In the genomic region with DNA sequence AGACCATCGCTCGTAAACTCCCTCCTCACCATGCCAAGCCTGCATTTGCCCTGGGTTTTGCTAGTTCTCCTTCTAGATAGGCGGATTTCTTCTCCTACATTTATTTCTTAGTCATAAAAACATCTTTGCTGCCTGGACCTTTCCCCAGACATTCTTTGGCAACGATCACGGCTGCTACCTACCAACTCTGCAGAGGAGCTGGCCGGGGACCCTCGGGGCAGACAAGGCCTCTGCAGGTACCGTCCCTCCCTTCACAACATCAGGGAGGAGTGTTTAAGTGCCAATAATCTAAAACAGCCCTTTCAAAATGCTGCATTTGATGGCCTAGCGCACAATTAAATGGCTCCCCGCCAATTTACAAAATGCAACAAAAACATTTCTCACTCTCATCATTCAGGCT, we compare ENCODE assay signal across 20 cellular contexts. TPM values are rescaled to one million over a fixed set of nuclear protein-coding genes. Genes with fewer than 3 reads are reported as not detected.
DNase-seq lines count a peak whose midpoint lies in the region; ATAC-seq and TF ChIP-seq lines count a peak whose summit lies in the region.
"Had no signal": no experiment of that assay in that cellular context is flagged by ENCODE, and none has a peak within 500 bp of the region (broad histone marks: within the 10 kb centered on the region; RNA-seq: fewer than 3 reads in every experiment).

No MANE protein-coding gene starts in this region.

- POLR2A ChIA-PET in CD8-positive, alpha-beta T cell (lab: Charles Lee), result no interaction called here
- POLR2A ChIA-PET in naive thymus-derived CD4-positive, alpha-beta T cell (lab: Charles Lee), result interaction anchor here (0.5 to 1.5 kb wide), 2 partner anchors 18 to 19 kb away, joined by 3 read pairs; no protein-coding TSS in a partner anchor

- TF ChIP-seq CTCF in BE2C (IDR thresholded peaks at IDR 0.05; ENCODE audit: low read depth, low read length) (no peak), body of pancreas (IDR thresholded peaks at IDR 0.05) (no peak)
- no peak for TF ChIP-seq CTCF in CD8-positive, alpha-beta T cell (IDR thresholded peaks at IDR 0.05)

- no peaks in the 10 kb centered on the region for H3K27me3 ChIP-seq in BE2C
- H3K27me3 ChIP-seq in CD8-positive, alpha-beta T cell (ENCODE audit: insufficient read depth, low read length), result no peaks in the 10 kb centered on the region
- H3K27me3 ChIP-seq in naive thymus-derived CD4-positive, alpha-beta T cell (ENCODE audit: control insufficient read depth in 2 of 2, insufficient read depth in 2 of 2, low read length in 2 of 2), result no peaks in the 10 kb centered on the region
- H3K27me3 ChIP-seq in body of pancreas, result no peaks in the 10 kb centered on the region

- intact Hi-C loops in CD8-positive, alpha-beta T cell (cut with DNase I, micrococcal nuclease), result no loop called here
- intact Hi-C loops in naive thymus-derived CD4-positive, alpha-beta T cell (cut with micrococcal nuclease), result no loop called here
- intact Hi-C loops in body of pancreas (cut with DNase I), result no loop called here

- peak overlapping the region; percentile 4 for H3K27ac Mint-ChIP-seq in CD8-positive, alpha-beta T cell
- H3K27ac Mint-ChIP-seq in activated T-helper 17 cell treated with anti-CD3 and anti-CD28 coated beads, Interleukin-2, amount 50 U/mL, for 72 hours, result peak overlapping the region; percentile 11
- H3K27ac Mint-ChIP-seq in naive thymus-derived CD4-positive, alpha-beta T cell, result peak overlapping the region in 7 of 9 donors; percentile 17 to 69 (median 41)

- no peak for TF ChIP-seq POLR2A in body of pancreas (IDR thresholded peaks at IDR 0.05)

- H3K4me1 ChIP-seq in BE2C (no peaks in the 10 kb centered on the region), body of pancreas (peaks cover 19% of the 10 kb centered on the region)
- peaks cover 24% of the 10 kb centered on the region for H3K4me1 ChIP-seq in CD8-positive, alpha-beta T cell (ENCODE audit: insufficient read depth, low read length)
- H3K4me1 ChIP-seq in naive thymus-derived CD4-positive, alpha-beta T cell (ENCODE audit: control insufficient read depth in 2 of 2, insufficient read depth in 2 of 2, low read length in 2 of 2), result peaks cover 12 to 18% of the 10 kb centered on the region in 2 donors

- H3K9me3 ChIP-seq in BE2C (no peaks in the 10 kb centered on the region), body of pancreas (no peaks in the 10 kb centered on the region)
- no peaks in the 10 kb centered on the region for H3K9me3 ChIP-seq in CD8-positive, alpha-beta T cell (ENCODE audit: low read length)
- H3K9me3 ChIP-seq in naive thymus-derived CD4-positive, alpha-beta T cell (ENCODE audit: control insufficient read depth in 2 of 3, low read length in 3 of 3), result no peaks in the 10 kb centered on the region

- H3K27ac ChIP-seq in CD8-positive, alpha-beta T cell (ENCODE audit: low read depth, low read length), result no peak overlapping the region
- H3K27ac ChIP-seq in naive thymus-derived CD4-positive, alpha-beta T cell (ENCODE audit: low read depth, low read length), result no peak overlapping the region
- H3K27ac ChIP-seq in body of pancreas, result no peak overlapping the region
- H3K27ac ChIP-seq: epithelial cell of prostate had no signal

- no peaks in the 10 kb centered on the region for H3K9me3 Mint-ChIP-seq in CD8-positive, alpha-beta T cell
- no peaks in the 10 kb centered on the region for H3K9me3 Mint-ChIP-seq in activated T-helper 17 cell treated with anti-CD3 and anti-CD28 coated beads, Interleukin-2, amount 50 U/mL, for 72 hours
- peaks cover 0 to 4% (median 0%) of the 10 kb centered on the region in 11 donors for H3K9me3 Mint-ChIP-seq in naive thymus-derived CD4-positive, alpha-beta T cell

- H3K36me3 Mint-ChIP-seq in CD8-positive, alpha-beta T cell, result peaks cover 79% of the 10 kb centered on the region
- peaks cover 99% of the 10 kb centered on the region for H3K36me3 Mint-ChIP-seq in activated T-helper 17 cell treated with anti-CD3 and anti-CD28 coated beads, Interleukin-2, amount 50 U/mL, for 72 hours (ENCODE audit: low read depth)
- H3K36me3 Mint-ChIP-seq in naive thymus-derived CD4-positive, alpha-beta T cell, result peaks cover 9 to 46% (median 16%) of the 10 kb centered on the region in 5 donors

- H3K4me3 ChIP-seq in BE2C (ENCODE audit: low read depth, low read length), result no peak overlapping the region
- no peak overlapping the region for H3K4me3 ChIP-seq in CD8-positive, alpha-beta T cell (ENCODE audit: low read depth, low read length)
- H3K4me3 ChIP-seq in naive thymus-derived CD4-positive, alpha-beta T cell (ENCODE audit: low read length), result no peak overlapping the region
- no peak overlapping the region for H3K4me3 ChIP-seq in body of pancreas

- H3K27me3 Mint-ChIP-seq in CD8-positive, alpha-beta T cell (ENCODE audit: low read depth), result no peaks in the 10 kb centered on the region
- H3K27me3 Mint-ChIP-seq in activated T-helper 17 cell treated with anti-CD3 and anti-CD28 coated beads, Interleukin-2, amount 50 U/mL, for 72 hours, result no peaks in the 10 kb centered on the region
- no peaks in the 10 kb centered on the region for H3K27me3 Mint-ChIP-seq in naive thymus-derived CD4-positive, alpha-beta T cell

- H3K4me3 Mint-ChIP-seq in CD8-positive, alpha-beta T cell, result no peak overlapping the region
- no peak overlapping the region for H3K4me3 Mint-ChIP-seq in activated T-helper 17 cell treated with anti-CD3 and anti-CD28 coated beads, Interleukin-2, amount 50 U/mL, for 72 hours
- H3K4me3 Mint-ChIP-seq in naive thymus-derived CD4-positive, alpha-beta T cell, result no peak overlapping the region

- peak; percentile 52 for DNase-seq in BE2C
- DNase-seq in CD8-positive, alpha-beta T cell, result no peak
- DNase-seq in naive thymus-derived CD4-positive, alpha-beta T cell, result no peak
- no peak for DNase-seq in amygdala (lab: John Stamatoyannopoulos, UW)
- DNase-seq in body of pancreas, result no peak
- no peak for DNase-seq in medulla oblongata (ENCODE audit: extremely low spot score)
- DNase-seq in amniotic stem cell (lab: John Stamatoyannopoulos, UW), result no peak
- DNase-seq: activated CD4-positive, alpha-beta T cell treated with anti-CD3 and anti-CD28 coated beads for 48 hours; activated CD8-positive, alpha-beta memory T cell treated with anti-CD3 and anti-CD28 coated beads, Interleukin-2, amount 50 U/mL, for 4 hours; activated effector memory CD4-positive, alpha-beta T cell treated with anti-CD3 and anti-CD28 coated beads, Interleukin-2, amount 50 U/mL, for 16 hours; foreskin fibroblast; KG1; NCI-H1694 treated with DMSO at 0.1 percent for 48 hours; NCI-H2227 treated with DMSO at 0.1 percent for 48 hours; stimulated activated CD4-positive, alpha-beta T cell treated with anti-CD3 and anti-CD28 coated beads, Interleukin-2, amount 100 ng/mL, for 48 hours; stimulated activated naive CD4-positive, alpha-beta T cell treated with Interleukin-2 at 50 U/mL for 16 hours; SW 1271 had no signal

- no peak for ATAC-seq in CD8-positive, alpha-beta T cell
- no peak for ATAC-seq in activated T-helper 17 cell treated with anti-CD3 and anti-CD28 coated beads, Interleukin-2, amount 50 U/mL, for 72 hours (replicated peaks)
- no peak for ATAC-seq in naive thymus-derived CD4-positive, alpha-beta T cell
- no peak for ATAC-seq in body of pancreas
- ATAC-seq: Right ventricle myocardium inferior had no signal

- CTCF ChIA-PET in CD8-positive, alpha-beta T cell (lab: Charles Lee), result interaction anchor here (0.9 kb wide), 1 partner anchor 26 kb away, joined by 3 read pairs; no protein-coding TSS in a partner anchor
- CTCF ChIA-PET in naive thymus-derived CD4-positive, alpha-beta T cell (lab: Charles Lee), result no interaction called here

- 91 to 93% methylated on average over 10 of the region's 10 CpGs for WGBS in body of pancreas, 2 donors

- H3K4me1 Mint-ChIP-seq in CD8-positive, alpha-beta T cell (ENCODE audit: low read depth), result peaks cover 43% of the 10 kb centered on the region
- peaks cover 23% of the 10 kb centered on the region for H3K4me1 Mint-ChIP-seq in activated T-helper 17 cell treated with anti-CD3 and anti-CD28 coated beads, Interleukin-2, amount 50 U/mL, for 72 hours
- peaks cover 24 to 61% (median 55%) of the 10 kb centered on the region in 7 donors for H3K4me1 Mint-ChIP-seq in naive thymus-derived CD4-positive, alpha-beta T cell

- H3K36me3 ChIP-seq in BE2C (peaks cover 92% of the 10 kb centered on the region), body of pancreas (replicated peaks in 1 of 2; ENCODE audit: insufficient read depth in 1 of 2, low read depth in 2 of 2) (peaks cover 10 to 32% of the 10 kb centered on the region in 2 donors)
- H3K36me3 ChIP-seq in CD8-positive, alpha-beta T cell (ENCODE audit: insufficient read depth, low read length), result peaks cover 56% of the 10 kb centered on the region
- H3K36me3 ChIP-seq in naive thymus-derived CD4-positive, alpha-beta T cell (ENCODE audit: control insufficient read depth in 2 of 3, insufficient read depth in 3 of 3, low read length in 3 of 3), result peaks cover 8 to 79% (median 23%) of the 10 kb centered on the region in 3 experiments

RNA-seq across cellular contexts. Expression of a gene that starts 34.4 kb away (rescaled TPM):
- polyA plus RNA-seq in BE2C (2012; ENCODE audit: insufficient read depth, insufficient read length, low read depth), result 61.6 TPM
- total RNA-seq in CD8-positive, alpha-beta T cell, result 100 to 1,000 TPM; 159 to 167 TPM
- total RNA-seq in activated T-helper 17 cell treated with anti-CD3 and anti-CD28 coated beads, Interleukin-2, amount 50 U/mL, for 72 hours, result 10 to 100 TPM; 43.4 to 43.8 TPM
- 100 to 1,000 TPM in 2 of 5 experiments, 10 to 100 TPM in 3; 50.0 to 130 (median 87.7) TPM for total RNA-seq in naive thymus-derived CD4-positive, alpha-beta T cell
- 1 to 10 TPM; 2.8 to 3.4 TPM for polyA plus RNA-seq in naive thymus-derived CD4-positive, alpha-beta T cell
- 10 to 100 TPM; 21.8 to 36.9 TPM for total RNA-seq in body of pancreas
